20 cellular contexts compared by ENCODE assay signal in the genomic region with DNA sequence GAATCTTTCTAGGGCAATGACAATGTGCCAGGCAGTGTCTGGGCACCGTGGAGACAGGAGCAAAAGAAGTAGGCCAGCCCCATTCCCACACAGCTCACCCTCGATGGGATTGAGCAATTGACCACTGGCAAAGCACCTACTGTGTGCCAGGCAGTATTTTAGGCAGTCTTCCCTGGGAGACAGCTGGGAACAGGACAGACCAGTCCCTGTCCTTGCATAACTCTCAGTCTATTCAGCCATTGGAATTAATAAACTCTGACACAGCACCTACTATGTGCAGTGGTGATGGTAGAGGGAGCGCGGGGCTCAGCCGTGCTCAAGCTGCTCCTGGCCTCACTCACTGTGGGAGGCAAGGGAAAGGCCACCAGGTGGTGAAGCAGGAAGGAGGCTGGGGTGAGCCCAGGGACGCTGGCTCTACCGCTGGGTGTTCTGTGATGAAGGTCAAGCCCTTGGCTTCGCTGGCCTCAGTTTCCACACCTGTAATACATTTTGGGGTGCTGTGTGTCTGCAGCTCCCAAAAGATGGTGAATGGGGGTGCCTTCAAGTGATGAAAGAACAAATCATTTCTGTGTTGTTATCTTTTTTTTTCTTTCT.
"Had no signal": no experiment of that assay in that cellular context is flagged by ENCODE, and none has a peak within 500 bp of the region (broad histone marks: within the 10 kb centered on the region; RNA-seq: fewer than 3 reads in every experiment).

No MANE protein-coding gene starts in this region.

- ATAC-seq: activated CD4-positive, CD25-positive, alpha-beta regulatory T cell treated with anti-CD3 and anti-CD28 coated beads, Interleukin-2, amount 50 U/mL, for 24 hours; activated CD8-positive, alpha-beta T cell treated with anti-CD3 and anti-CD28 coated beads for 36 hours; activated T-cell treated with anti-CD3 and anti-CD28 coated beads, Interleukin-2, amount 50 U/mL, for 72 hours had no signal

- H3K4me1 Mint-ChIP-seq: activated naive CD4-positive, alpha-beta T cell treated with anti-CD3 and anti-CD28 coated beads, Interleukin-2, amount 10 ng/mL, durations not matched to agents 7 days and 5 days; activated naive CD8-positive, alpha-beta T cell treated with anti-CD3 and anti-CD28 coated beads, Interleukin-2, amount 10 ng/mL, durations not matched to agents 7 days and 5 days had no signal

- H3K4me3 Mint-ChIP-seq: activated CD8-positive, alpha-beta T cell treated with anti-CD3 and anti-CD28 coated beads for 36 hours; activated naive CD4-positive, alpha-beta T cell treated with anti-CD3 and anti-CD28 coated beads, Interleukin-2, amount 10 ng/mL, durations not matched to agents 7 days and 5 days; activated naive CD8-positive, alpha-beta T cell treated with anti-CD3 and anti-CD28 coated beads, Interleukin-2, amount 10 ng/mL, durations not matched to agents 7 days and 5 days; activated T-cell treated with anti-CD3 and anti-CD28 coated beads, Interleukin-2, amount 50 U/mL, for 72 hours; T-helper 1 cell treated with Interleukin-12 subunit alpha and Interleukin-12 subunit beta and Interleukin-4 antibody, amounts not matched to agents 30 μg/mL and 1 μg/mL, for 36 hours had no signal

- H3K9me3 ChIP-seq: adrenal gland, Peyer's patch had no signal

- DNase-seq: activated CD4-positive, alpha-beta T cell treated with anti-CD3 and anti-CD28 coated beads for 4 hours; activated CD8-positive, alpha-beta memory T cell treated with anti-CD3 and anti-CD28 coated beads, Interleukin-2, amount 50 U/mL, for 4 hours; activated CD8-positive, alpha-beta T cell treated with anti-CD3 and anti-CD28 coated beads for 36 hours; activated gamma-delta T cell treated with Interleukin-2 at 50 U/mL for 16 hours; activated naive CD4-positive, alpha-beta T cell treated with anti-CD3 and anti-CD28 coated beads, Interleukin-2, amount 10 ng/mL, durations not matched to agents 7 days and 5 days; activated naive CD8-positive, alpha-beta T cell treated with anti-CD3 and anti-CD28 coated beads, Interleukin-2, amount 10 ng/mL, durations not matched to agents 7 days and 5 days; activated T-cell treated with anti-CD3 and anti-CD28 coated beads, Interleukin-2, amount 50 U/mL, for 72 hours; adrenal gland; anterior cingulate cortex; Kasumi-1; NCI-H1930; NCI-H2171; NCI-H2227 treated with DMSO at 0.1 percent for 48 hours; NCI-H69; Peyer's patch; SHP77 treated with DMSO at 0.1 percent for 48 hours had no signal

- H3K27ac ChIP-seq: adrenal gland, Peyer's patch, RWPE1 had no signal

- H3K9me3 Mint-ChIP-seq: activated CD8-positive, alpha-beta T cell treated with anti-CD3 and anti-CD28 coated beads for 36 hours; activated naive CD4-positive, alpha-beta T cell treated with anti-CD3 and anti-CD28 coated beads, Interleukin-2, amount 10 ng/mL, durations not matched to agents 7 days and 5 days; activated naive CD8-positive, alpha-beta T cell treated with anti-CD3 and anti-CD28 coated beads, Interleukin-2, amount 10 ng/mL, durations not matched to agents 7 days and 5 days; activated T-cell treated with anti-CD3 and anti-CD28 coated beads, Interleukin-2, amount 50 U/mL, for 72 hours; activated T-helper 2 cell treated with anti-CD3 and anti-CD28 coated beads, Interferon-gamma antibody, Interleukin-2, Interleukin-4, amounts not matched to agents 10 μg/mL and 5 μg/mL and 100 μg/mL, durations not matched to agents 14 hours and 24 hours and 36 hours; T-helper 1 cell treated with Interleukin-12 subunit alpha and Interleukin-12 subunit beta and Interleukin-4 antibody, amounts not matched to agents 30 μg/mL and 1 μg/mL, for 36 hours had no signal

- H3K4me1 ChIP-seq: adrenal gland, Peyer's patch had no signal

- H3K27me3 Mint-ChIP-seq: activated CD8-positive, alpha-beta T cell treated with anti-CD3 and anti-CD28 coated beads for 36 hours; activated naive CD8-positive, alpha-beta T cell treated with anti-CD3 and anti-CD28 coated beads, Interleukin-2, amount 10 ng/mL, durations not matched to agents 7 days and 5 days had no signal

- H3K36me3 Mint-ChIP-seq: activated naive CD4-positive, alpha-beta T cell treated with anti-CD3 and anti-CD28 coated beads, Interleukin-2, amount 10 ng/mL, durations not matched to agents 7 days and 5 days; activated naive CD8-positive, alpha-beta T cell treated with anti-CD3 and anti-CD28 coated beads, Interleukin-2, amount 10 ng/mL, durations not matched to agents 7 days and 5 days had no signal

- H3K27me3 ChIP-seq: adrenal gland, Peyer's patch had no signal

- H3K4me3 ChIP-seq: adrenal gland, Peyer's patch had no signal

- H3K27ac Mint-ChIP-seq: activated CD8-positive, alpha-beta T cell treated with anti-CD3 and anti-CD28 coated beads for 36 hours; activated naive CD4-positive, alpha-beta T cell treated with anti-CD3 and anti-CD28 coated beads, Interleukin-2, amount 10 ng/mL, durations not matched to agents 7 days and 5 days; activated naive CD8-positive, alpha-beta T cell treated with anti-CD3 and anti-CD28 coated beads, Interleukin-2, amount 10 ng/mL, durations not matched to agents 7 days and 5 days; activated T-cell treated with anti-CD3 and anti-CD28 coated beads, Interleukin-2, amount 50 U/mL, for 72 hours; activated T-helper 2 cell treated with anti-CD3 and anti-CD28 coated beads, Interferon-gamma antibody, Interleukin-2, Interleukin-4, amounts not matched to agents 10 μg/mL and 5 μg/mL and 100 μg/mL, durations not matched to agents 14 hours and 24 hours and 36 hours; T-helper 1 cell treated with Interleukin-12 subunit alpha and Interleukin-12 subunit beta and Interleukin-4 antibody, amounts not matched to agents 30 μg/mL and 1 μg/mL, for 36 hours had no signal

- H3K36me3 ChIP-seq: adrenal gland, Peyer's patch had no signal
